ENCODE assay signal across 8 cellular contexts in genomic region chr17:75131278-75132017, GRCh38. TPM values are rescaled to one million over a fixed set of nuclear protein-coding genes. Genes with fewer than 3 reads are reported as not detected.
A peak's percentile ranks its signal among the peaks of the same experiment; 100 is the strongest.
DNase-seq lines count a peak whose midpoint lies in the region; ATAC-seq and TF ChIP-seq lines count a peak whose summit lies in the region.

NT5C (minus strand) TSS chr17:75131742; CDS start chr17:75131707, 35 bp downstream.

- H3K4me1 ChIP-seq in neural progenitor cell, result peaks cover 7% of the 10 kb centered on the region
- H3K4me1 ChIP-seq in thymus (ENCODE audit: control insufficient read depth, insufficient read depth, low read length), result peaks cover 7% of the 10 kb centered on the region

- H3K27me3 Mint-ChIP-seq in neural progenitor cell (ENCODE audit: insufficient read depth, low read depth), result no peaks in the 10 kb centered on the region

- H3K9me3 Mint-ChIP-seq in neural progenitor cell, result no peaks in the 10 kb centered on the region

- DNase-seq in EL (peak; percentile 86), KBM-7 (peak; percentile 86), activated gamma-delta T cell treated with Interleukin-2 at 50 U/mL for 16 hours (peak; percentile 58), foreskin melanocyte (peak; percentile 74), neural progenitor cell (ENCODE audit: low spot score) (peak; percentile 93)

- peaks cover 78% of the 10 kb centered on the region for H3F3A ChIP-seq in neural progenitor cell (ENCODE audit: low read depth)

- peaks cover 17% of the 10 kb centered on the region for H3K79me2 ChIP-seq in neural progenitor cell (ENCODE audit: low read depth)

- TF ChIP-seq POLR2A in Raji (IDR thresholded peaks at IDR 0.05; ENCODE audit: insufficient read depth, low read depth, low read length), result peak; percentile 91

- H3K9me3 ChIP-seq in neural progenitor cell (ENCODE audit: low read depth) (no peaks in the 10 kb centered on the region), thymus (ENCODE audit: control insufficient read depth) (no peaks in the 10 kb centered on the region)

- in situ Hi-C loops in KBM-7 (cut with MboI; ENCODE audit: low pct_unique_long_range_greater_than_20kb, low sequenced_read_pairs), result no loop called here

- peak within 1 kb of the TSS; percentile 70 for H3K9ac ChIP-seq in neural progenitor cell

- no peaks in the 10 kb centered on the region for H3K36me3 ChIP-seq in neural progenitor cell
- peaks cover 22% of the 10 kb centered on the region for H3K36me3 ChIP-seq in thymus (ENCODE audit: control insufficient read depth, insufficient read depth)

- WGBS in thymus, result under 1% methylated on average over 82 of the region's 82 CpGs

- peaks cover 12% of the 10 kb centered on the region for H3K4me1 Mint-ChIP-seq in neural progenitor cell

- H3K4me3 Mint-ChIP-seq in neural progenitor cell, result peak within 1 kb of the TSS; percentile 94

- peak within 1 kb of the TSS; percentile 81 for H3K4me2 ChIP-seq in neural progenitor cell

- peak within 1 kb of the TSS; percentile 70 for H3K27ac ChIP-seq in neural progenitor cell
- H3K27ac ChIP-seq in thymus (ENCODE audit: low read depth), result peak within 1 kb of the TSS; percentile 90

- H3K4me3 ChIP-seq in neural progenitor cell, result peak within 1 kb of the TSS; percentile 84
- H3K4me3 ChIP-seq in thymus (ENCODE audit: low read length), result peak within 1 kb of the TSS; percentile 93

- peak within 1 kb of the TSS; percentile 82 for H3K27ac Mint-ChIP-seq in neural progenitor cell

- H4K20me1 ChIP-seq in neural progenitor cell (ENCODE audit: low read depth), result peaks cover 29% of the 10 kb centered on the region

- peak; percentile 78 for ATAC-seq in GM21619 (IDR thresholded peaks at IDR 0.05; ENCODE audit: unreplicated experiment)

- no peaks in the 10 kb centered on the region for H3K27me3 ChIP-seq in neural progenitor cell
- no peaks in the 10 kb centered on the region for H3K27me3 ChIP-seq in thymus (ENCODE audit: control insufficient read depth, insufficient read depth)

- H3K36me3 Mint-ChIP-seq in neural progenitor cell, result peaks cover 16% of the 10 kb centered on the region

- TF ChIP-seq CTCF in neural progenitor cell (IDR thresholded peaks at IDR 0.05), result peak; percentile 80

- H2AFZ ChIP-seq in neural progenitor cell (replicated peaks), result peak within 1 kb of the TSS; percentile 55

RNA-seq across cellular contexts. Expression of gene NT5C, which starts in this region (rescaled TPM):
- total RNA-seq in neural progenitor cell (ENCODE audit: low replicate concordance), result 45.8 and 117 TPM in 2 replicates
- polyA plus RNA-seq in thymus, result 103 TPM

Comparison
In these comparisons a context has a peak if more than half of its experiments do, and no peak if none do; other contexts are left out.
1. Peak in every context shown above with its lines: DNase-seq, ATAC-seq, H3K4me3 ChIP-seq and H3K27ac ChIP-seq.